1 cellular context compared by ENCODE assay signal in genomic region chr20:49610701-49611538, GRCh38.
TF ChIP-seq lines count a peak whose summit lies in the region.

No MANE protein-coding gene starts in this region.

TF ChIP-seq in HepG2, 621 proteins besides CTCF, POLR2A, EP300 and RAD21 (continued from another document and continues in another):
- TF ChIP-seq ZSCAN5A (CRISPR knock-in tag; IDR thresholded peaks at IDR 0.05; ENCODE audit: borderline replicate concordance) = peak; percentile 97; the same call in 1 of the 2 replicates
- no peak for TF ChIP-seq ZNF451 (CRISPR knock-in tag; IDR thresholded peaks at IDR 0.05)
- peak; percentile 49; the same call in 1 of the 2 replicates for TF ChIP-seq ARNTL (CRISPR knock-in tag; IDR thresholded peaks at IDR 0.05)
- 0 out of 2 replicates have a peak, but pooled peaks have one; percentile 52 for TF ChIP-seq HBP1 (CRISPR knock-in tag; IDR thresholded peaks at IDR 0.05; ENCODE audit: low read depth)
- no peak for TF ChIP-seq SIX1 (CRISPR knock-in tag; IDR thresholded peaks at IDR 0.05; ENCODE audit: borderline replicate concordance)
- TF ChIP-seq MED8 (CRISPR knock-in tag; IDR thresholded peaks at IDR 0.05; ENCODE audit: insufficient replicate concordance) = no peak
- TF ChIP-seq ZNF281 (CRISPR knock-in tag; IDR thresholded peaks at IDR 0.05; ENCODE audit: borderline replicate concordance) = peak; percentile 39; the same call in 1 of the 2 replicates
- TF ChIP-seq KDM4B (CRISPR knock-in tag; IDR thresholded peaks at IDR 0.05) = peak; percentile 35
- no peak for TF ChIP-seq NFIB (CRISPR knock-in tag; IDR thresholded peaks at IDR 0.05; ENCODE audit: borderline replicate concordance)
- TF ChIP-seq ZBTB39 (CRISPR knock-in tag; IDR thresholded peaks at IDR 0.05) = no peak; the same call in 1 of the 2 replicates
- peak; percentile 72 for TF ChIP-seq ZNF276 (CRISPR knock-in tag; IDR thresholded peaks at IDR 0.05; ENCODE audit: low read depth)
- TF ChIP-seq ZNF484 (CRISPR knock-in tag; IDR thresholded peaks at IDR 0.05; ENCODE audit: borderline replicate concordance, low read depth) = 0 out of 2 replicates have a peak, but pooled peaks have one; percentile 15
- peak; percentile 62 for TF ChIP-seq ETV5 (CRISPR knock-in tag; IDR thresholded peaks at IDR 0.05; ENCODE audit: borderline replicate concordance)
- TF ChIP-seq RERE (CRISPR knock-in tag; IDR thresholded peaks at IDR 0.05; ENCODE audit: low read depth) = no peak
- TF ChIP-seq TERF1 (CRISPR knock-in tag; IDR thresholded peaks at IDR 0.05) = 0 out of 2 replicates have a peak, but pooled peaks have one; percentile 13
- TF ChIP-seq ZNF33B (CRISPR knock-in tag; IDR thresholded peaks at IDR 0.05) = peak; percentile 96
- TF ChIP-seq ZNF564 (CRISPR knock-in tag; IDR thresholded peaks at IDR 0.05) = 0 out of 2 replicates have a peak, but pooled peaks have one; percentile 62
- no peak; the same call in 1 of the 2 replicates for TF ChIP-seq ZNF296 (CRISPR knock-in tag; conservative IDR thresholded peaks at IDR 0.05)
- TF ChIP-seq MAX (IDR thresholded peaks at IDR 0.05) = peak; percentile 96
- TF ChIP-seq KLF12 (CRISPR knock-in tag; IDR thresholded peaks at IDR 0.05; ENCODE audit: borderline replicate concordance) = peak; percentile 96
- peak; percentile 92 for TF ChIP-seq GLI4 (CRISPR knock-in tag; IDR thresholded peaks at IDR 0.05; ENCODE audit: borderline replicate concordance)
- TF ChIP-seq MEIS2 (CRISPR knock-in tag; IDR thresholded peaks at IDR 0.05) = peak; percentile 85
- TF ChIP-seq ZBTB2 (CRISPR knock-in tag; IDR thresholded peaks at IDR 0.05; ENCODE audit: low read depth) = no peak
- peak; percentile 9; the same call in 1 of the 2 replicates for TF ChIP-seq TRIM24 (CRISPR knock-in tag; IDR thresholded peaks at IDR 0.05)
- TF ChIP-seq ZBTB34 (CRISPR knock-in tag; IDR thresholded peaks at IDR 0.05) = no peak
- no peak for TF ChIP-seq ATF4 (CRISPR knock-in tag; IDR thresholded peaks at IDR 0.05)
- TF ChIP-seq ZNF468 (CRISPR knock-in tag; IDR thresholded peaks at IDR 0.05) = 0 out of 2 replicates have a peak, but pooled peaks have one; percentile 29
